ENCODE assay signal across 15 cellular contexts in the genomic region with DNA sequence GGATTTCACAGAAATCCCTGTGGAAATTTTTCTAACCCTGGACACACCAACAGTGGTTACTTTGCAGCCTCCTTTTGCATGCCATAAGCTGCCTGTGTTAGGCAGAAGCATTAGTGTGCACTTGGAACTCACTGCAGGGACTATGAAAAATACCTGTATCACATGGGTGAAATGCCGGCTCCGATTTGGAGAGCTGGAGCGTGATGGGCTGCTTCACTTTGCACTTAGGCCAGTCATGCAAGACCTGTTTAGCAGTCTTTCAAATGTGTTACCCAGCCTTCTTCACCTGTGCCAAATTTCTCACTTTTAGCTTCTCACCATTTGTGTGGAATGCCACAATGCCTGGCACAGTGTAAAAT. TPM values are rescaled to one million over a fixed set of nuclear protein-coding genes. Genes with fewer than 3 reads are reported as not detected.
A peak's percentile ranks its signal among the peaks of the same experiment; 100 is the strongest.
DNase-seq lines count a peak whose midpoint lies in the region; ATAC-seq, FAIRE-seq and TF ChIP-seq lines count a peak whose summit lies in the region.
"Had no signal": no experiment of that assay in that cellular context is flagged by ENCODE, and none has a peak within 500 bp of the region (broad histone marks: within the 10 kb centered on the region; RNA-seq: fewer than 3 reads in every experiment).

No MANE protein-coding gene starts in this region.

- peaks cover 17% of the 10 kb centered on the region for H3K36me3 ChIP-seq in CD4-positive, alpha-beta memory T cell (ENCODE audit: insufficient read depth, low read length)
- H3K36me3 ChIP-seq in Peyer's patch (peaks cover 0 to 24% (median 0%) of the 10 kb centered on the region in 3 donors), neutrophil (peaks cover 27% of the 10 kb centered on the region), mammary epithelial cell (ENCODE audit: insufficient read depth, low read length) (peaks cover 8% of the 10 kb centered on the region)

- H3K4me2 ChIP-seq in mammary epithelial cell (ENCODE audit: insufficient read depth, low read depth, low read length), result no peak overlapping the region

- intact Hi-C loops in CD4-positive, alpha-beta memory T cell (cut with micrococcal nuclease), result no loop called here
- intact Hi-C loops in left ventricle myocardium superior (cut with micrococcal nuclease) (no loop called here), mammary epithelial cell (cut with micrococcal nuclease) (no loop called here)

- ATAC-seq in left ventricle myocardium superior (peak; percentile 38), GM21737 (IDR thresholded peaks at IDR 0.05; ENCODE audit: unreplicated experiment) (no peak)
- ATAC-seq: activated naive CD4-positive, alpha-beta T cell treated with anti-CD3 and anti-CD28 coated beads, Interleukin-2, amount 50 U/mL, for 72 hours had no signal

- peak overlapping the region in 2 of 8 donors; percentile 44 to 53 for H3K4me3 Mint-ChIP-seq in CD4-positive, alpha-beta memory T cell
- H3K4me3 Mint-ChIP-seq in mesothelial cell of epicardium, result no peak overlapping the region

- no peak overlapping the region for H3K27ac ChIP-seq in CD4-positive, alpha-beta memory T cell (ENCODE audit: low read depth, low read length)
- H3K27ac ChIP-seq in Peyer's patch, result peak overlapping the region in 3 of 4 donors; percentile 37 to 73 (median 57)
- H3K27ac ChIP-seq in neutrophil, result peak overlapping the region; percentile 94
- no peak overlapping the region for H3K27ac ChIP-seq in mammary epithelial cell (ENCODE audit: insufficient read depth, low read depth, low read length)

- H3K4me1 Mint-ChIP-seq in CD4-positive, alpha-beta memory T cell, result peaks cover 35 to 64% (median 54%) of the 10 kb centered on the region in 4 donors
- peaks cover 10% of the 10 kb centered on the region for H3K4me1 Mint-ChIP-seq in mesothelial cell of epicardium

- TF ChIP-seq CTCF in Peyer's patch (IDR thresholded peaks at IDR 0.05) (no peak), neutrophil (IDR thresholded peaks at IDR 0.05) (no peak), mesothelial cell of epicardium (IDR thresholded peaks at IDR 0.05; ENCODE audit: unreplicated experiment) (no peak), mammary epithelial cell (conservative IDR thresholded peaks at IDR 0.05 in 1 of 2, IDR thresholded peaks at IDR 0.05 in 1 of 2; ENCODE audit: extremely low read depth in 1 of 2, insufficient read depth in 1 of 2, low read depth in 1 of 2, low read length in 2 of 2) (no peak)

- in situ Hi-C loops in mammary epithelial cell (cut with MboI; ENCODE audit: low sequenced_read_pairs in 2 of 2), result no loop called here

- H3K4me1 ChIP-seq in CD4-positive, alpha-beta memory T cell (ENCODE audit: insufficient read depth, low read length), result peaks cover 60% of the 10 kb centered on the region
- H3K4me1 ChIP-seq in Peyer's patch (peaks cover 0 to 70% (median 9%) of the 10 kb centered on the region in 4 donors), neutrophil (ENCODE audit: control insufficient read depth in 1 of 2, insufficient read depth in 1 of 2, low read depth in 1 of 2, low read length in 1 of 2) (peaks cover 78 to 79% of the 10 kb centered on the region in 2 experiments), mammary epithelial cell (ENCODE audit: insufficient read depth, low read length) (peaks cover 26% of the 10 kb centered on the region)

- WGBS in mammary epithelial cell (ENCODE audit: low coverage, missing lambda C conversion rate), result 100% methylated on average over 3 of the region's 3 CpGs

- no peak for FAIRE-seq in HTR-8/SVneo (lab: Jason Lieb, UNC)

- H3K9me3 ChIP-seq in CD4-positive, alpha-beta memory T cell (ENCODE audit: control insufficient read depth in 1 of 2, low read length in 2 of 2), result no peaks in the 10 kb centered on the region
- no peaks in the 10 kb centered on the region for H3K9me3 ChIP-seq in Peyer's patch
- H3K9me3 ChIP-seq in neutrophil, result no peaks in the 10 kb centered on the region
- no peaks in the 10 kb centered on the region for H3K9me3 ChIP-seq in mammary epithelial cell (replicated peaks; ENCODE audit: insufficient read depth, low read length)

- TF ChIP-seq POLR2A in Peyer's patch (IDR thresholded peaks at IDR 0.05), result no peak

- H3K27me3 ChIP-seq in CD4-positive, alpha-beta memory T cell (ENCODE audit: insufficient read depth, low read length), result no peaks in the 10 kb centered on the region
- H3K27me3 ChIP-seq in Peyer's patch (no peaks in the 10 kb centered on the region), neutrophil (no peaks in the 10 kb centered on the region), mammary epithelial cell (ENCODE audit: insufficient read depth, low read length) (no peaks in the 10 kb centered on the region)

- no TSS peak for BruUV-seq in mammary epithelial cell (replicated peaks; lab: Mats Ljungman, UMichigan)

- no peaks in the 10 kb centered on the region for H3K27me3 Mint-ChIP-seq in CD4-positive, alpha-beta memory T cell
- no peaks in the 10 kb centered on the region for H3K27me3 Mint-ChIP-seq in mesothelial cell of epicardium (ENCODE audit: low read depth)

- CTCF ChIA-PET in CD4-positive, alpha-beta memory T cell (lab: Charles Lee; ENCODE audit: partially characterized antibody), result interaction anchor here (1.6 to 8.2 kb wide), 3 partner anchors 9 to 13 kb away, joined by 3 to 57 read pairs (median 3); a partner anchor contains a TSS
- CTCF ChIA-PET in mammary epithelial cell (lab: Charles Lee; ENCODE audit: low non-redundant PET), result no interaction called here

- no peak overlapping the region for H2AFZ ChIP-seq in mammary epithelial cell (ENCODE audit: low read depth, low read length)

- no peak for DNase-seq in CD4-positive, alpha-beta memory T cell
- DNase-seq in Peyer's patch (no peak), left ventricle myocardium superior (peak; percentile 36), mesothelial cell of epicardium (ENCODE audit: low spot score in 2 of 2, unreplicated experiment in 2 of 2) (no peak), mammary epithelial cell (no peak), HTR-8/SVneo (ENCODE audit: insufficient read length, low spot score) (no peak)
- DNase-seq: foreskin fibroblast; islet precursor cell; posterior cingulate gyrus; stimulated activated CD4-positive, alpha-beta T cell treated with anti-CD3 and anti-CD28 coated beads, Interleukin-4, amount 100 ng/mL, for 4 hours had no signal

- peaks cover 28% of the 10 kb centered on the region for H4K20me1 ChIP-seq in mammary epithelial cell (ENCODE audit: insufficient read depth, low read length)

- dilution Hi-C loops in mammary epithelial cell (cut with HindIII; ENCODE audit: low sequenced_read_pairs), result no loop called here

- no peaks in the 10 kb centered on the region for H3K9me3 Mint-ChIP-seq in CD4-positive, alpha-beta memory T cell
- no peaks in the 10 kb centered on the region for H3K9me3 Mint-ChIP-seq in mesothelial cell of epicardium
- H3K9me3 Mint-ChIP-seq: activated naive CD4-positive, alpha-beta T cell treated with anti-CD3 and anti-CD28 coated beads, Interleukin-2, amount 50 U/mL, for 72 hours had no signal

- H3K9ac ChIP-seq in mammary epithelial cell (ENCODE audit: insufficient read depth, low read length), result no peak overlapping the region

- H3K36me3 Mint-ChIP-seq in CD4-positive, alpha-beta memory T cell, result peaks cover 17 to 33% of the 10 kb centered on the region in 2 donors
- peaks cover 12% of the 10 kb centered on the region for H3K36me3 Mint-ChIP-seq in mesothelial cell of epicardium

- POLR2A ChIA-PET in CD4-positive, alpha-beta memory T cell (lab: Charles Lee; ENCODE audit: partially characterized antibody), result no interaction called here

- H3K27ac Mint-ChIP-seq in CD4-positive, alpha-beta memory T cell, result peak overlapping the region in 5 of 7 donors; percentile 12 to 83 (median 61)
- no peak overlapping the region for H3K27ac Mint-ChIP-seq in mesothelial cell of epicardium

- no peak overlapping the region for H3K4me3 ChIP-seq in CD4-positive, alpha-beta memory T cell (ENCODE audit: low read length in 2 of 2)
- peak overlapping the region in 2 of 4 donors; percentile 2 to 7 for H3K4me3 ChIP-seq in Peyer's patch
- peak overlapping the region; percentile 79 to 84 for H3K4me3 ChIP-seq in neutrophil (ENCODE audit: low read depth in 1 of 2, low read length in 1 of 2)
- no peak overlapping the region for H3K4me3 ChIP-seq in mammary epithelial cell (replicated peaks in 1 of 3; ENCODE audit: insufficient read depth in 1 of 3, low read depth in 2 of 3, low read length in 3 of 3)

- H3K79me2 ChIP-seq in mammary epithelial cell (ENCODE audit: insufficient read depth, low read length), result peaks cover 100% of the 10 kb centered on the region

RNA-seq across cellular contexts. Expression of a gene that starts 11.3 kb away (rescaled TPM):
- 10 to 100 TPM; 71.1 to 71.9 TPM for total RNA-seq in CD4-positive, alpha-beta memory T cell
- 100 to 1,000 TPM; 165 to 246 TPM for polyA plus RNA-seq in CD4-positive, alpha-beta memory T cell
- total RNA-seq in Peyer's patch (100 to 1,000 TPM; 110 to 351 (median 184) TPM), left ventricle myocardium superior (333 TPM), mesothelial cell of epicardium (72.3 to 74.1 TPM (median 72.6 TPM) in 3 replicates), mammary epithelial cell (100 to 1,000 TPM in 1 of 2 donors, 10 to 100 TPM in 1; 94.2 to 171 TPM)
- 87.3 TPM for polyA plus RNA-seq in mammary epithelial cell
- polyA minus RNA-seq in mammary epithelial cell, result 143 TPM

RNA-seq across cellular contexts. Expression of a gene that starts 26.9 kb away (rescaled TPM):
- total RNA-seq in CD4-positive, alpha-beta memory T cell, result not detected
- not detected for polyA plus RNA-seq in CD4-positive, alpha-beta memory T cell
- not detected for total RNA-seq in Peyer's patch
- not detected for total RNA-seq in left ventricle myocardium superior
- total RNA-seq in mesothelial cell of epicardium, result not detected in 3 replicates
- total RNA-seq in mammary epithelial cell, result not detected
- polyA plus RNA-seq in mammary epithelial cell, result not detected
- not detected for polyA minus RNA-seq in mammary epithelial cell
- total RNA-seq: activated naive CD4-positive, alpha-beta T cell treated with anti-CD3 and anti-CD28 coated beads, Interleukin-2, amount 50 U/mL, for 72 hours; dermis blood vessel endothelial cell; LHCN-M2 had no signal

RNA-seq across cellular contexts. Expression of a gene that starts 46.9 kb away (rescaled TPM):
- 10 to 100 TPM; 25.0 to 25.5 TPM for total RNA-seq in CD4-positive, alpha-beta memory T cell
- 10 to 100 TPM; 62.8 to 66.6 TPM for polyA plus RNA-seq in CD4-positive, alpha-beta memory T cell
- 10 to 100 TPM; 24.5 to 62.2 (median 43.5) TPM for total RNA-seq in Peyer's patch
- total RNA-seq in left ventricle myocardium superior, result 89.7 TPM
- total RNA-seq in mesothelial cell of epicardium, result 52.0 to 59.1 TPM (median 55.4 TPM) in 3 replicates
- total RNA-seq in mammary epithelial cell, result 10 to 100 TPM; 51.8 to 84.4 TPM
- 99.6 TPM for polyA plus RNA-seq in mammary epithelial cell
- 126 TPM for polyA minus RNA-seq in mammary epithelial cell

Comparison
In these comparisons a context has a peak if more than half of its experiments do, and no peak if none do; other contexts are left out.
1. H3K27ac ChIP-seq: peak in Peyer's patch (3 of 4) and neutrophil (single experiment); none in CD4-positive, alpha-beta memory T cell (single experiment) and mammary epithelial cell (single experiment).
2. H3K4me3 ChIP-seq: peak in neutrophil (2 of 2); none in CD4-positive, alpha-beta memory T cell (0 of 2) and mammary epithelial cell (0 of 3).